ENCODE assay signal across 1 cellular context in the genomic region with DNA sequence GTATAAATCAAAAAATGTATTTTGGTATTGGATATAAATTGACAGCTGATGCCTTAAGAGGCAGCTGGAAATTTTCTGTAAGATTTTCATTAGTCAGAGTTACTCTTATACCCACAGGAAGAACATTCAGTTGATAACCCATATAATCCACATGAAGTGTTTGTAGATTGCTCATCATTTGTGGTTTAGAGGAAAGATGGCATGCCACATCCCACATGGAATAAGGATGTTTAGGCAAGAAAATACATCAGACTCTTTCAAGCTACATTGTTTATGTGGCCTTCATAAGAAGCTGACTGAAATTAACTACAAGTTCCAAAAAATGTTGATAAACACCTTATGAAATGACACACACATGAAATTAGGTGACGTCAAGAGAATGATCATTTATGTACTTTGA.
TF ChIP-seq lines count a peak whose summit lies in the region.

No MANE protein-coding gene starts in this region.

TF ChIP-seq in SK-N-SH, 30 proteins besides CTCF, POLR2A, EP300 and RAD21:
- TF ChIP-seq SMC3 (IDR thresholded peaks at IDR 0.05; ENCODE audit: low read depth, low read length) (no peak), MEF2A (IDR thresholded peaks at IDR 0.05; ENCODE audit: borderline replicate concordance, low read depth) (no peak), YY1 (IDR thresholded peaks at IDR 0.05; ENCODE audit: low read depth) (no peak)
